Comparison of ENCODE assay signal across 11 cellular contexts in the genomic region with DNA sequence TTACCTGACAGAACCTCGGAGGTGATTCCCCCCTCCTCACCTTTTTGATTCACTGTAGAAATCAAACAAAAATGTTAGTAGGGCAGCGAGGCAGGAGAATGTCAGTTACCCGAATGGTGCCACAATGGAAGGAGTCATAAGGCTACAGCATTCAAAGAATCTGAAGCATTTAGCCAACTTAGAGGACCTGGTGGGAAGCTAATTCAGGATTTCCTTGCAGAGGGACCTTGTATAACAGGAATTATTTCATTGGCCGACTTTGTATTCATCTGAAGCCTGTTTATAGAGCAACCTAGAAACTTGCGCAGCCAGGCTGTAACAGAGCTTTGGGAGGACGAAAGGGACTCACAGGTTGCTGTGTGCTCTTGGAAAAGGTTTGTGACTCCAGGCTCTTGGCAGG.
"Had no signal": no experiment of that assay in that cellular context is flagged by ENCODE, and none has a peak within 500 bp of the region (broad histone marks: within the 10 kb centered on the region; RNA-seq: fewer than 3 reads in every experiment).

No MANE protein-coding gene starts in this region.

- H3K36me3 Mint-ChIP-seq: activated naive CD4-positive, alpha-beta T cell treated with anti-CD3 and anti-CD28 coated beads, Interleukin-2, amount 50 U/mL, for 24 hours; immature natural killer cell had no signal

- DNase-seq: amniotic stem cell; effector CD8-positive, alpha-beta T cell; gastrocnemius medialis; immature natural killer cell; pancreas had no signal

- H3K27ac Mint-ChIP-seq: activated naive CD4-positive, alpha-beta T cell treated with anti-CD3 and anti-CD28 coated beads, Interleukin-2, amount 50 U/mL, for 24 hours; immature natural killer cell; T-helper 1 cell treated with Interleukin-12 subunit alpha and Interleukin-12 subunit beta and Interleukin-4 antibody, amounts not matched to agents 30 μg/mL and 1 μg/mL, for 36 hours had no signal

- H3K27ac ChIP-seq: coronary artery, epithelial cell of prostate, gastrocnemius medialis, pancreas had no signal

- H3K9me3 Mint-ChIP-seq: activated naive CD4-positive, alpha-beta T cell treated with anti-CD3 and anti-CD28 coated beads, Interleukin-2, amount 50 U/mL, for 24 hours; neural crest cell; T-helper 1 cell treated with Interleukin-12 subunit alpha and Interleukin-12 subunit beta and Interleukin-4 antibody, amounts not matched to agents 30 μg/mL and 1 μg/mL, for 36 hours had no signal

- H3K4me1 Mint-ChIP-seq: activated naive CD4-positive, alpha-beta T cell treated with anti-CD3 and anti-CD28 coated beads, Interleukin-2, amount 50 U/mL, for 24 hours; immature natural killer cell had no signal

- H3K4me3 Mint-ChIP-seq: activated naive CD4-positive, alpha-beta T cell treated with anti-CD3 and anti-CD28 coated beads, Interleukin-2, amount 50 U/mL, for 24 hours; immature natural killer cell; neural crest cell; T-helper 1 cell treated with Interleukin-12 subunit alpha and Interleukin-12 subunit beta and Interleukin-4 antibody, amounts not matched to agents 30 μg/mL and 1 μg/mL, for 36 hours had no signal

- H3K4me3 ChIP-seq: coronary artery, gastrocnemius medialis, pancreas had no signal

- H3K9me3 ChIP-seq: gastrocnemius medialis, pancreas had no signal

- H3K27me3 ChIP-seq: gastrocnemius medialis, pancreas had no signal

- ATAC-seq: gastrocnemius medialis, pancreas, SK-N-SH treated with all-trans-retinoic acid at 6 μM for 48 hours had no signal

- H3K4me1 ChIP-seq: gastrocnemius medialis, pancreas had no signal

- H3K36me3 ChIP-seq: gastrocnemius medialis, pancreas had no signal
